ENCODE assay signal across 1 cellular context in the genomic region with DNA sequence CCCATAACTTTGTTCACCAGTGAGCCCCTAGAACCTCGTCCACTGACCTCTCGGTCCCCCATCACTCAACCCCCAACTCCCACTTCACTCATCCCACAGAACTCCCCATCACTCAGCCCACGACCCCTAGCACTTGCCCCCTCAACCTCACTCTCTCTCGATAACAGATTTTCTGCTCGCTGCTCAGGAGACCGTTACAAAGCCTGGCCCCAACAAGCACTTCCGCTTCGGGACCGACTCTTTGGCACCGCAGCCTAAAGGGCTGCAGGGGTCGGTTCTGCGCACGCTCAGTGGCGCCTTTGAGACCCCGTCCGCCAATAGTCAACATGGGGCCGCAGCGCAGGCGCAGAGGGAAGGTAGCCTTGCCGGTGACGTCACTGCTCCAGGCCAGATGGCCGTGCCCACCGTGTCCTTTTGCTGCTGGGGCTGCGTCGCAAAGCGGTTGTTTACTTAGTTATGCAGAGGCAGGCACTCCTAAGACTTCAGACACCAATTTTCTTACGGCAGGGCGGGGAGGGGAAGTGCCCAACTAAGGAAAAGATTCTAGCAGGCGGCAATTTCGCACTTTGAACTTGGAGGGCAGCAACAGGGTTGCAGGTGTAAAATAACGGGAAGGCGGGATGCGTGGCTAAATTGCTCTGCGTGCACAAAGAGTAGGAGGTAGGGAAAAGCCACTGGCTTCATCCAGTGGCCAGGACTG.
TF ChIP-seq lines count a peak whose summit lies in the region.

A gene (minus strand): TSS at position 232 of the 700 bp plus-strand sequence. CDS start 1,380 bp downstream, outside the sequence.

TF ChIP-seq in K562, 482 proteins besides CTCF, POLR2A, EP300 and RAD21 (continued from another document and continues in another):
- TF ChIP-seq, protein P1, sequence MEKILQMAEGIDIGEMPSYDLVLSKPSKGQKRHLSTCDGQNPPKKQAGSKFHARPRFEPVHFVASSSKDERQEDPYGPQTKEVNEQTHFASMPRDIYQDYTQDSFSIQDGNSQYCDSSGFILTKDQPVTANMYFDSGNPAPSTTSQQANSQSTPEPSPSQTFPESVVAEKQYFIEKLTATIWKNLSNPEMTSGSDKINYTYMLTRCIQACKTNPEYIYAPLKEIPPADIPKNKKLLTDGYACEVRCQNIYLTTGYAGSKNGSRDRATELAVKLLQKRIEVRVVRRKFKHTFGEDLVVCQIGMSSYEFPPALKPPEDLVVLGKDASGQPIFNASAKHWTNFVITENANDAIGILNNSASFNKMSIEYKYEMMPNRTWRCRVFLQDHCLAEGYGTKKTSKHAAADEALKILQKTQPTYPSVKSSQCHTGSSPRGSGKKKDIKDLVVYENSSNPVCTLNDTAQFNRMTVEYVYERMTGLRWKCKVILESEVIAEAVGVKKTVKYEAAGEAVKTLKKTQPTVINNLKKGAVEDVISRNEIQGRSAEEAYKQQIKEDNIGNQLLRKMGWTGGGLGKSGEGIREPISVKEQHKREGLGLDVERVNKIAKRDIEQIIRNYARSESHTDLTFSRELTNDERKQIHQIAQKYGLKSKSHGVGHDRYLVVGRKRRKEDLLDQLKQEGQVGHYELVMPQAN (IDR thresholded peaks at IDR 0.05; ENCODE audit: borderline replicate concordance) = peak; percentile 67; the same call in 1 of the 2 replicates
- TF ChIP-seq JUN (IDR thresholded peaks at IDR 0.05; ENCODE audit: borderline replicate concordance, low read depth, low read length) (peak; percentile 44; the same call in 1 of the 2 replicates), JUN (CRISPR knock-in tag; IDR thresholded peaks at IDR 0.05; ENCODE audit: borderline replicate concordance) (no peak), CBFB (CRISPR knock-in tag; IDR thresholded peaks at IDR 0.05) (no peak), ZNF583 (CRISPR knock-in tag; IDR thresholded peaks at IDR 0.05) (no peak), ATF7 (IDR thresholded peaks at IDR 0.05) (peak; percentile 98), NRF1 (conservative IDR thresholded peaks at IDR 0.05 in 1 of 2, IDR thresholded peaks at IDR 0.05 in 1 of 2) (peak; percentile 97 to 98), ZNF79 (CRISPR knock-in tag; IDR thresholded peaks at IDR 0.05; ENCODE audit: low read depth) (no peak), ZFPM2 (CRISPR knock-in tag; IDR thresholded peaks at IDR 0.05) (no peak), CREBBP (IDR thresholded peaks at IDR 0.05; ENCODE audit: low read depth, low read length) (no peak), WHSC1 (IDR thresholded peaks at IDR 0.05; ENCODE audit: low read length) (no peak), ATF1 (CRISPR knock-in tag; IDR thresholded peaks at IDR 0.05) (peak; percentile 49), ATF1 (tag; IDR thresholded peaks at IDR 0.05) (peak; percentile 94), ZC3H4 (CRISPR knock-in tag; IDR thresholded peaks at IDR 0.05; ENCODE audit: borderline replicate concordance) (no peak), NONO (IDR thresholded peaks at IDR 0.05; ENCODE audit: low read depth in 2 of 2, low read length in 1 of 2) (no peak), SUPT5H (IDR thresholded peaks at IDR 0.05) (peak; percentile 84), RBFOX2 (IDR thresholded peaks at IDR 0.05; ENCODE audit: low read depth, low read length) (peak; percentile 81), ESRRA (IDR thresholded peaks at IDR 0.05; ENCODE audit: borderline replicate concordance, low read depth) (no peak), HDAC1 (IDR thresholded peaks at IDR 0.05) (peak in 1 of 2 experiments; percentile 76; a peak in 2 of 4 replicates), HNRNPUL1 (IDR thresholded peaks at IDR 0.05; ENCODE audit: low read length) (no peak), SMARCA5 (IDR thresholded peaks at IDR 0.05) (peak; percentile 51; the same call in 1 of the 2 replicates)
- TF ChIP-seq, protein P2, sequence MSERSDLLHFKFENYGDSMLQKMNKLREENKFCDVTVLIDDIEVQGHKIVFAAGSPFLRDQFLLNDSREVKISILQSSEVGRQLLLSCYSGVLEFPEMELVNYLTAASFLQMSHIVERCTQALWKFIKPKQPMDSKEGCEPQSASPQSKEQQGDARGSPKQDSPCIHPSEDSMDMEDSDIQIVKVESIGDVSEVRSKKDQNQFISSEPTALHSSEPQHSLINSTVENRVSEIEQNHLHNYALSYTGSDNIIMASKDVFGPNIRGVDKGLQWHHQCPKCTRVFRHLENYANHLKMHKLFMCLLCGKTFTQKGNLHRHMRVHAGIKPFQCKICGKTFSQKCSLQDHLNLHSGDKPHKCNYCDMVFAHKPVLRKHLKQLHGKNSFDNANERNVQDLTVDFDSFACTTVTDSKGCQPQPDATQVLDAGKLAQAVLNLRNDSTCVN (CRISPR knock-in tag; IDR thresholded peaks at IDR 0.05) = 0 out of 2 replicates have a peak, but pooled peaks have one; percentile 34
- TF ChIP-seq, protein P3, sequence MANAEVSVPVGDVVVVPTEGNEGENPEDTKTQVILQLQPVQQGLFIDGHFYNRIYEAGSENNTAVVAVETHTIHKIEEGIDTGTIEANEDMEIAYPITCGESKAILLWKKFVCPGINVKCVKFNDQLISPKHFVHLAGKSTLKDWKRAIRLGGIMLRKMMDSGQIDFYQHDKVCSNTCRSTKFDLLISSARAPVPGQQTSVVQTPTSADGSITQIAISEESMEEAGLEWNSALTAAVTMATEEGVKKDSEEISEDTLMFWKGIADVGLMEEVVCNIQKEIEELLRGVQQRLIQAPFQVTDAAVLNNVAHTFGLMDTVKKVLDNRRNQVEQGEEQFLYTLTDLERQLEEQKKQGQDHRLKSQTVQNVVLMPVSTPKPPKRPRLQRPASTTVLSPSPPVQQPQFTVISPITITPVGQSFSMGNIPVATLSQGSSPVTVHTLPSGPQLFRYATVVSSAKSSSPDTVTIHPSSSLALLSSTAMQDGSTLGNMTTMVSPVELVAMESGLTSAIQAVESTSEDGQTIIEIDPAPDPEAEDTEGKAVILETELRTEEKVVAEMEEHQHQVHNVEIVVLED (CRISPR knock-in tag; IDR thresholded peaks at IDR 0.05) = no peak
- TF ChIP-seq, protein P4, sequence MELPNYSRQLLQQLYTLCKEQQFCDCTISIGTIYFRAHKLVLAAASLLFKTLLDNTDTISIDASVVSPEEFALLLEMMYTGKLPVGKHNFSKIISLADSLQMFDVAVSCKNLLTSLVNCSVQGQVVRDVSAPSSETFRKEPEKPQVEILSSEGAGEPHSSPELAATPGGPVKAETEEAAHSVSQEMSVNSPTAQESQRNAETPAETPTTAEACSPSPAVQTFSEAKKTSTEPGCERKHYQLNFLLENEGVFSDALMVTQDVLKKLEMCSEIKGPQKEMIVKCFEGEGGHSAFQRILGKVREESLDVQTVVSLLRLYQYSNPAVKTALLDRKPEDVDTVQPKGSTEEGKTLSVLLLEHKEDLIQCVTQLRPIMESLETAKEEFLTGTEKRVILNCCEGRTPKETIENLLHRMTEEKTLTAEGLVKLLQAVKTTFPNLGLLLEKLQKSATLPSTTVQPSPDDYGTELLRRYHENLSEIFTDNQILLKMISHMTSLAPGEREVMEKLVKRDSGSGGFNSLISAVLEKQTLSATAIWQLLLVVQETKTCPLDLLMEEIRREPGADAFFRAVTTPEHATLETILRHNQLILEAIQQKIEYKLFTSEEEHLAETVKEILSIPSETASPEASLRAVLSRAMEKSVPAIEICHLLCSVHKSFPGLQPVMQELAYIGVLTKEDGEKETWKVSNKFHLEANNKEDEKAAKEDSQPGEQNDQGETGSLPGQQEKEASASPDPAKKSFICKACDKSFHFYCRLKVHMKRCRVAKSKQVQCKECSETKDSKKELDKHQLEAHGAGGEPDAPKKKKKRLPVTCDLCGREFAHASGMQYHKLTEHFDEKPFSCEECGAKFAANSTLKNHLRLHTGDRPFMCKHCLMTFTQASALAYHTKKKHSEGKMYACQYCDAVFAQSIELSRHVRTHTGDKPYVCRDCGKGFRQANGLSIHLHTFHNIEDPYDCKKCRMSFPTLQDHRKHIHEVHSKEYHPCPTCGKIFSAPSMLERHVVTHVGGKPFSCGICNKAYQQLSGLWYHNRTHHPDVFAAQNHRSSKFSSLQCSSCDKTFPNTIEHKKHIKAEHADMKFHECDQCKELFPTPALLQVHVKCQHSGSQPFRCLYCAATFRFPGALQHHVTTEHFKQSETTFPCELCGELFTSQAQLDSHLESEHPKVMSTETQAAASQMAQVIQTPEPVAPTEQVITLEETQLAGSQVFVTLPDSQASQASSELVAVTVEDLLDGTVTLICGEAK (IDR thresholded peaks at IDR 0.05) = peak; percentile 58; the same call in 1 of the 2 replicates
- TF ChIP-seq, protein P4 (CRISPR knock-in tag; IDR thresholded peaks at IDR 0.05) = no peak
- TF ChIP-seq, protein P5, sequence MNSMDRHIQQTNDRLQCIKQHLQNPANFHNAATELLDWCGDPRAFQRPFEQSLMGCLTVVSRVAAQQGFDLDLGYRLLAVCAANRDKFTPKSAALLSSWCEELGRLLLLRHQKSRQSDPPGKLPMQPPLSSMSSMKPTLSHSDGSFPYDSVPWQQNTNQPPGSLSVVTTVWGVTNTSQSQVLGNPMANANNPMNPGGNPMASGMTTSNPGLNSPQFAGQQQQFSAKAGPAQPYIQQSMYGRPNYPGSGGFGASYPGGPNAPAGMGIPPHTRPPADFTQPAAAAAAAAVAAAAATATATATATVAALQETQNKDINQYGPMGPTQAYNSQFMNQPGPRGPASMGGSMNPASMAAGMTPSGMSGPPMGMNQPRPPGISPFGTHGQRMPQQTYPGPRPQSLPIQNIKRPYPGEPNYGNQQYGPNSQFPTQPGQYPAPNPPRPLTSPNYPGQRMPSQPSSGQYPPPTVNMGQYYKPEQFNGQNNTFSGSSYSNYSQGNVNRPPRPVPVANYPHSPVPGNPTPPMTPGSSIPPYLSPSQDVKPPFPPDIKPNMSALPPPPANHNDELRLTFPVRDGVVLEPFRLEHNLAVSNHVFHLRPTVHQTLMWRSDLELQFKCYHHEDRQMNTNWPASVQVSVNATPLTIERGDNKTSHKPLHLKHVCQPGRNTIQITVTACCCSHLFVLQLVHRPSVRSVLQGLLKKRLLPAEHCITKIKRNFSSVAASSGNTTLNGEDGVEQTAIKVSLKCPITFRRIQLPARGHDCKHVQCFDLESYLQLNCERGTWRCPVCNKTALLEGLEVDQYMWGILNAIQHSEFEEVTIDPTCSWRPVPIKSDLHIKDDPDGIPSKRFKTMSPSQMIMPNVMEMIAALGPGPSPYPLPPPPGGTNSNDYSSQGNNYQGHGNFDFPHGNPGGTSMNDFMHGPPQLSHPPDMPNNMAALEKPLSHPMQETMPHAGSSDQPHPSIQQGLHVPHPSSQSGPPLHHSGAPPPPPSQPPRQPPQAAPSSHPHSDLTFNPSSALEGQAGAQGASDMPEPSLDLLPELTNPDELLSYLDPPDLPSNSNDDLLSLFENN (IDR thresholded peaks at IDR 0.05; ENCODE audit: low read depth in 2 of 2, low read length in 2 of 2) = no peak
- TF ChIP-seq, protein P6, sequence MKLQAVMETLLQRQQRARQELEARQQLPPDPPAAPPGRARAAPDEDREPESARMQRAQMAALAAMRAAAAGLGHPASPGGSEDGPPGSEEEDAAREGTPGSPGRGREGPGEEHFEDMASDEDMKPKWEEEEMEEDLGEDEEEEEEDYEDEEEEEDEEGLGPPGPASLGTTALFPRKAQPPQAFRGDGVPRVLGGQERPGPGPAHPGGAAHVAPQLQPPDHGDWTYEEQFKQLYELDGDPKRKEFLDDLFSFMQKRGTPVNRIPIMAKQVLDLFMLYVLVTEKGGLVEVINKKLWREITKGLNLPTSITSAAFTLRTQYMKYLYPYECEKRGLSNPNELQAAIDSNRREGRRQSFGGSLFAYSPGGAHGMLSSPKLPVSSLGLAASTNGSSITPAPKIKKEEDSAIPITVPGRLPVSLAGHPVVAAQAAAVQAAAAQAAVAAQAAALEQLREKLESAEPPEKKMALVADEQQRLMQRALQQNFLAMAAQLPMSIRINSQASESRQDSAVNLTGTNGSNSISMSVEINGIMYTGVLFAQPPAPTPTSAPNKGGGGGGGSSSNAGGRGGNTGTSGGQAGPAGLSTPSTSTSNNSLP (IDR thresholded peaks at IDR 0.05; ENCODE audit: borderline replicate concordance, low read depth, low read length) = no peak
- TF ChIP-seq, protein P7, sequence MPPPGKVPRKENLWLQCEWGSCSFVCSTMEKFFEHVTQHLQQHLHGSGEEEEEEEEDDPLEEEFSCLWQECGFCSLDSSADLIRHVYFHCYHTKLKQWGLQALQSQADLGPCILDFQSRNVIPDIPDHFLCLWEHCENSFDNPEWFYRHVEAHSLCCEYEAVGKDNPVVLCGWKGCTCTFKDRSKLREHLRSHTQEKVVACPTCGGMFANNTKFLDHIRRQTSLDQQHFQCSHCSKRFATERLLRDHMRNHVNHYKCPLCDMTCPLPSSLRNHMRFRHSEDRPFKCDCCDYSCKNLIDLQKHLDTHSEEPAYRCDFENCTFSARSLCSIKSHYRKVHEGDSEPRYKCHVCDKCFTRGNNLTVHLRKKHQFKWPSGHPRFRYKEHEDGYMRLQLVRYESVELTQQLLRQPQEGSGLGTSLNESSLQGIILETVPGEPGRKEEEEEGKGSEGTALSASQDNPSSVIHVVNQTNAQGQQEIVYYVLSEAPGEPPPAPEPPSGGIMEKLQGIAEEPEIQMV (tag; conservative IDR thresholded peaks at IDR 0.05; ENCODE audit: low read depth) = no peak
- TF ChIP-seq, protein P8, sequence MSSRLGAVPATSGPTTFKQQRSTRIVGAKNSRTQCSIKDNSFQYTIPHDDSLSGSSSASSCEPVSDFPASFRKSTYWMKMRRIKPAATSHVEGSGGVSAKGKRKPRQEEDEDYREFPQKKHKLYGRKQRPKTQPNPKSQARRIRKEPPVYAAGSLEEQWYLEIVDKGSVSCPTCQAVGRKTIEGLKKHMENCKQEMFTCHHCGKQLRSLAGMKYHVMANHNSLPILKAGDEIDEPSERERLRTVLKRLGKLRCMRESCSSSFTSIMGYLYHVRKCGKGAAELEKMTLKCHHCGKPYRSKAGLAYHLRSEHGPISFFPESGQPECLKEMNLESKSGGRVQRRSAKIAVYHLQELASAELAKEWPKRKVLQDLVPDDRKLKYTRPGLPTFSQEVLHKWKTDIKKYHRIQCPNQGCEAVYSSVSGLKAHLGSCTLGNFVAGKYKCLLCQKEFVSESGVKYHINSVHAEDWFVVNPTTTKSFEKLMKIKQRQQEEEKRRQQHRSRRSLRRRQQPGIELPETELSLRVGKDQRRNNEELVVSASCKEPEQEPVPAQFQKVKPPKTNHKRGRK (tag; IDR thresholded peaks at IDR 0.05) = no peak
